ENCODE assay signal across 28 cellular contexts in genomic region chr19:2767688-2768087, GRCh38. TPM values are rescaled to one million over a fixed set of nuclear protein-coding genes. Genes with fewer than 3 reads are reported as not detected.
"Had no signal": no experiment of that assay in that cellular context is flagged by ENCODE, and none has a peak within 500 bp of the region (broad histone marks: within the 10 kb centered on the region; RNA-seq: fewer than 3 reads in every experiment).

No MANE protein-coding gene starts in this region.

- H2AFZ ChIP-seq: parathyroid adenoma had no signal

- H3K4me3 ChIP-seq: esophagus muscularis mucosa, gastroesophageal sphincter, right lobe of liver, suprapubic skin, transverse colon, upper lobe of right lung, uterus had no signal

- H3K27me3 ChIP-seq: esophagus muscularis mucosa, foreskin keratinocyte, gastroesophageal sphincter, right lobe of liver, suprapubic skin, transverse colon, upper lobe of right lung, uterus had no signal

- H3K4me1 ChIP-seq: foreskin keratinocyte, parathyroid adenoma had no signal

- H3K9me3 Mint-ChIP-seq: endodermal cell; immature natural killer cell; naive thymus-derived CD4-positive, alpha-beta T cell; stimulated activated naive CD8-positive, alpha-beta T cell treated with anti-CD3 and anti-CD28 coated beads, Interleukin-15, amount 100 ng/mL, for 72 hours had no signal

- H3K27me3 Mint-ChIP-seq: naive thymus-derived CD4-positive, alpha-beta T cell; progenitor cell of endocrine pancreas; stimulated activated naive CD8-positive, alpha-beta T cell treated with anti-CD3 and anti-CD28 coated beads, Interleukin-15, amount 100 ng/mL, for 72 hours had no signal

- H3K27ac Mint-ChIP-seq: endodermal cell; immature natural killer cell; naive thymus-derived CD4-positive, alpha-beta T cell; progenitor cell of endocrine pancreas had no signal

- H3K4me1 Mint-ChIP-seq: endodermal cell had no signal

- H3K27ac ChIP-seq: epithelial cell of prostate, esophagus muscularis mucosa, foreskin keratinocyte, gastroesophageal sphincter, parathyroid adenoma, right lobe of liver, suprapubic skin, transverse colon, upper lobe of right lung, uterus had no signal

- FAIRE-seq: colon, small intestine had no signal

- H3K36me3 ChIP-seq: uterus had no signal

- DNase-seq: effector CD8-positive, alpha-beta T cell; endodermal cell; foreskin keratinocyte; hypothalamus; immature natural killer cell; islet precursor cell; kidney glomerular epithelial cell; mesendoderm; midbrain; naive thymus-derived CD4-positive, alpha-beta T cell; right lobe of liver; small intestine; stimulated activated CD4-positive, alpha-beta T cell treated with anti-CD3 and anti-CD28 coated beads, Interleukin-12 subunit alpha, Interleukin-12 subunit beta, amount 100 ng/mL, for 4 hours; stimulated activated CD4-positive, alpha-beta T cell treated with anti-CD3 and anti-CD28 coated beads, Interleukin-1b, Interleukin-23, amount 100 ng/mL, for 48 hours; stimulated activated CD4-positive, alpha-beta T cell treated with anti-CD3 and anti-CD28 coated beads, Interleukin-4, amount 100 ng/mL, for 1 hour; stimulated activated CD8-positive, alpha-beta memory T cell treated with anti-CD3 and anti-CD28 coated beads, Interleukin-4, amount 100 ng/mL, for 48 hours; stimulated activated naive CD4-positive, alpha-beta T cell; stimulated activated naive CD8-positive, alpha-beta T cell treated with anti-CD3 and anti-CD28 coated beads, Interleukin-15, amount 100 ng/mL, for 72 hours; transverse colon; upper lobe of right lung; uterus had no signal

- H3K9me3 ChIP-seq: esophagus muscularis mucosa, gastroesophageal sphincter, right lobe of liver, suprapubic skin, transverse colon, upper lobe of right lung, uterus had no signal

- H3K4me3 Mint-ChIP-seq: endodermal cell; immature natural killer cell; naive thymus-derived CD4-positive, alpha-beta T cell; stimulated activated naive CD8-positive, alpha-beta T cell treated with anti-CD3 and anti-CD28 coated beads, Interleukin-15, amount 100 ng/mL, for 72 hours had no signal

- ATAC-seq: foreskin keratinocyte; gastroesophageal sphincter; naive thymus-derived CD4-positive, alpha-beta T cell; stimulated activated naive CD8-positive, alpha-beta T cell treated with anti-CD3 and anti-CD28 coated beads, Interleukin-15, amount 100 ng/mL, for 72 hours had no signal

- H3K9ac ChIP-seq: parathyroid adenoma had no signal

RNA-seq across cellular contexts. Expression of gene DIRAS1, which starts 46.5 kb away (rescaled TPM):
- polyA plus RNA-seq: immature natural killer cell; naive thymus-derived CD4-positive, alpha-beta T cell had no signal
